In genomic region chr17:18087610-18088491, GRCh38 we compare ENCODE assay signal across 1 cellular context.
TF ChIP-seq lines count a peak whose summit lies in the region.

Gene DRG2, plus strand, starts transcription at chr17:18087948. Its CDS starts 76 bp downstream, at chr17:18088024.

TF ChIP-seq in GM12878, 131 proteins besides CTCF, POLR2A, EP300 and RAD21 (continued from another document and continues in another):
- TF ChIP-seq MLLT1 (IDR thresholded peaks at IDR 0.05) (peak; percentile 68; the same call in 1 of the 2 replicates), NBN (IDR thresholded peaks at IDR 0.05) (peak; percentile 94), KLF5 (IDR thresholded peaks at IDR 0.05; ENCODE audit: partially characterized antibody) (peak; percentile 18), ELK1 (IDR thresholded peaks at IDR 0.05; ENCODE audit: low read depth, low read length) (peak; percentile 85), ATF2 (IDR thresholded peaks at IDR 0.05; ENCODE audit: low read length) (no peak), FOXK2 (IDR thresholded peaks at IDR 0.05) (peak; percentile 21; the same call in 1 of the 2 replicates), NFIC (IDR thresholded peaks at IDR 0.05; ENCODE audit: low read depth, low read length) (no peak), SIN3A (IDR thresholded peaks at IDR 0.05; ENCODE audit: low read depth, low read length) (peak; percentile 84), CHD4 (IDR thresholded peaks at IDR 0.05) (no peak), CBX5 (IDR thresholded peaks at IDR 0.05; ENCODE audit: low read depth) (peak; percentile 96; the same call in 1 of the 2 replicates), HDGF (IDR thresholded peaks at IDR 0.05) (no peak), ZBTB40 (IDR thresholded peaks at IDR 0.05; ENCODE audit: borderline replicate concordance) (peak; percentile 98), HSF1 (IDR thresholded peaks at IDR 0.05; ENCODE audit: low read depth, low read length) (0 out of 2 replicates have a peak, but pooled peaks have one; percentile 63), TCF3 (IDR thresholded peaks at IDR 0.05; ENCODE audit: borderline replicate concordance, insufficient read depth, low read depth, low read length) (peak; percentile 74; the same call in 1 of the 2 replicates), STAT1 (conservative IDR thresholded peaks at IDR 0.05) (peak; percentile 63; the same call in 1 of the 2 replicates), RB1 (IDR thresholded peaks at IDR 0.05; ENCODE audit: borderline replicate concordance) (peak; percentile 92; the same call in 1 of the 2 replicates), MXI1 (IDR thresholded peaks at IDR 0.05; ENCODE audit: low read depth, low read length) (peak; percentile 95), CREB1 (IDR thresholded peaks at IDR 0.05; ENCODE audit: low read depth) (peak; percentile 77), TCF12 (IDR thresholded peaks at IDR 0.05; ENCODE audit: low read depth, low read length) (peak; percentile 72; the same call in 1 of the 2 replicates), PKNOX1 (IDR thresholded peaks at IDR 0.05) (peak; percentile 45), SUZ12 (IDR thresholded peaks at IDR 0.05; ENCODE audit: unreplicated experiment) (no peak), SREBF2 (IDR thresholded peaks at IDR 0.05; ENCODE audit: low read length) (0 out of 2 replicates have a peak, but pooled peaks have one; percentile 49), CREM (IDR thresholded peaks at IDR 0.05; ENCODE audit: low read depth) (peak; percentile 82), HCFC1 (IDR thresholded peaks at IDR 0.05; ENCODE audit: low read length) (peak; percentile 85), ZBED1 (IDR thresholded peaks at IDR 0.05; ENCODE audit: borderline replicate concordance) (0 out of 2 replicates have a peak, but pooled peaks have one; percentile 54), PRDM15 (CRISPR knock-in tag; IDR thresholded peaks at IDR 0.05) (no peak), GABPA (IDR thresholded peaks at IDR 0.05; ENCODE audit: low read depth) (peak; percentile 95), BCL3 (IDR thresholded peaks at IDR 0.05; ENCODE audit: borderline replicate concordance, insufficient read depth, low read depth, low read length, poor library complexity, severe bottlenecking) (no peak), ZNF687 (IDR thresholded peaks at IDR 0.05) (peak; percentile 86), SIX5 (IDR thresholded peaks at IDR 0.05; ENCODE audit: low read depth, low read length, severe bottlenecking) (peak; percentile 69), IRF5 (IDR thresholded peaks at IDR 0.05; ENCODE audit: borderline replicate concordance) (no peak)
